ENCODE assay signal across 8 cellular contexts in the genomic region with DNA sequence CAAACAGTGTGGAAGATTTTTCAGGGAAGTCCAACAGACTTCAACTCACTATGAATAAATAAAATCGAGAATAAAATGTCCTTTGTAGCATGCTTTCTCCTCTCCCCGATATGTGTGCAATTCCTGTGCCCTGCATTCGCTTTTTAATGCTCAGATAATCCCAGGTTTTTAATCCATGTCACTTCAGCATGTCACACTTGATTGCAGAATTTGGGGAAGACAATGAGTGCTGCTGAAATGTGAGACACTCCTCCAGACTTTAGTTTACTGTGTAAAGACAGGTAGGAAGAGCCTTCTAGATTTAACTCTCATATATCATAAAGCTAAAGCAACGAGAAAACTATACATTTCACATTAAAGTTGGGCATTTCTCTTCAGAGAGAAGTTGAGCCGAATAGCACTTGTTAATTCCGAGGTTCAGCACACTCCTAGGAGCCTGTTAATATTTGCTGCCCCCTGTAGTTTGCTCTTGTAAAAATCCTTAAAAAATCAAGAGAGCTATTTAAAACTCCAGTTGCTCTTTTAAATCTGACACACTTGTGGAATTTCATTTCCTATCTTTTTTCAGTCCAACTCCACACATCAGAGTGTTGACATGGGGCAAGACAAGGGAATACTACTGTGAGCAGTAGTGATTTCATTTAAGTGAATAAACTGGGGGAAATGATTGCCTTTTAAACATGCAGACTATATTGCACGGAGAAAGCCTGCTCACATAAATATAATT.
DNase-seq lines count a peak whose midpoint lies in the region; ATAC-seq, FAIRE-seq and TF ChIP-seq lines count a peak whose summit lies in the region.

No MANE protein-coding gene starts in this region.

- no peaks in the 10 kb centered on the region for H3K4me1 ChIP-seq in tibial artery
- H3K4me1 ChIP-seq in CD4-positive, alpha-beta memory T cell (ENCODE audit: insufficient read depth, low read length), result no peaks in the 10 kb centered on the region

- CTCF ChIA-PET in CD4-positive, alpha-beta memory T cell (lab: Charles Lee; ENCODE audit: partially characterized antibody), result interaction anchor here (0.5 to 1.0 kb wide), 2 partner anchors 9 to 48 kb away, joined by 3 read pairs; no protein-coding TSS in a partner anchor

- intact Hi-C loops in tibial artery (cut with DNase I; ENCODE audit: low total_unique reads), result loop anchor here (5.0 kb wide), 1 partner anchor 1323 kb away; no protein-coding TSS in a partner anchor
- intact Hi-C loops in CD4-positive, alpha-beta memory T cell (cut with micrococcal nuclease), result no loop called here

- no peaks in the 10 kb centered on the region for H3K4me1 Mint-ChIP-seq in CD4-positive, alpha-beta memory T cell

- H3K36me3 ChIP-seq in tibial artery, result no peaks in the 10 kb centered on the region
- no peaks in the 10 kb centered on the region for H3K36me3 ChIP-seq in CD4-positive, alpha-beta memory T cell (ENCODE audit: insufficient read depth, low read length)

- POLR2A ChIA-PET in CD4-positive, alpha-beta memory T cell (lab: Charles Lee; ENCODE audit: partially characterized antibody), result no interaction called here

- H3K36me3 Mint-ChIP-seq in CD4-positive, alpha-beta memory T cell, result no peaks in the 10 kb centered on the region

- TF ChIP-seq CTCF in GM12874 (IDR thresholded peaks at IDR 0.05; ENCODE audit: insufficient read depth, low read depth, low read length) (peak; percentile 22; the same call in 1 of the 2 replicates), tibial artery (IDR thresholded peaks at IDR 0.05) (peak; percentile 64 to 68)

- FAIRE-seq in GM12891 (lab: Jason Lieb, UNC), result no peak

- no peaks in the 10 kb centered on the region for H3K27me3 ChIP-seq in tibial artery
- no peaks in the 10 kb centered on the region for H3K27me3 ChIP-seq in CD4-positive, alpha-beta memory T cell (ENCODE audit: insufficient read depth, low read length)

- DNase-seq in NCI-H1694 (lab: John Stamatoyannopoulos, UW), result peak; percentile 41
- peak; percentile 13 for DNase-seq in amniotic epithelial cell (ENCODE audit: low read depth)
- peak; percentile 31 for DNase-seq in iPS-NIHi11 (ENCODE audit: low spot score)
- DNase-seq in tibial artery, result no peak
- no peak for DNase-seq in CD4-positive, alpha-beta memory T cell
- DNase-seq in GM12891 (ENCODE audit: insufficient read length, low spot score), result no peak

- H3K27me3 Mint-ChIP-seq in CD4-positive, alpha-beta memory T cell, result peaks cover 2 to 3% of the 10 kb centered on the region in 2 donors

- no peak overlapping the region for H3K27ac ChIP-seq in tibial artery
- H3K27ac ChIP-seq in CD4-positive, alpha-beta memory T cell (ENCODE audit: low read depth, low read length), result no peak overlapping the region

- no peak overlapping the region for H3K27ac Mint-ChIP-seq in CD4-positive, alpha-beta memory T cell

- no peak for TF ChIP-seq POLR2A in GM12891 (IDR thresholded peaks at IDR 0.05; ENCODE audit: low read depth, low read length)

- no peak overlapping the region for H3K4me3 ChIP-seq in tibial artery
- H3K4me3 ChIP-seq in CD4-positive, alpha-beta memory T cell (ENCODE audit: low read length in 2 of 2), result no peak overlapping the region

- ATAC-seq in HG02610 (IDR thresholded peaks at IDR 0.05; ENCODE audit: unreplicated experiment), result no peak

- H3K9me3 ChIP-seq in tibial artery, result no peaks in the 10 kb centered on the region
- H3K9me3 ChIP-seq in CD4-positive, alpha-beta memory T cell (ENCODE audit: control insufficient read depth in 1 of 2, low read length in 2 of 2), result no peaks in the 10 kb centered on the region

- peaks cover 0 to 1% (median 0%) of the 10 kb centered on the region in 8 donors for H3K9me3 Mint-ChIP-seq in CD4-positive, alpha-beta memory T cell

- no peak overlapping the region for H3K4me3 Mint-ChIP-seq in CD4-positive, alpha-beta memory T cell

TF ChIP-seq in GM12891, 5 proteins besides CTCF, POLR2A, EP300 and RAD21:
- no peak for TF ChIP-seq PAX5 (IDR thresholded peaks at IDR 0.05; ENCODE audit: insufficient read depth, low read length, severe bottlenecking)
- TF ChIP-seq TAF1 (IDR thresholded peaks at IDR 0.05; ENCODE audit: low read depth, low read length), result no peak
- TF ChIP-seq POLR2AphosphoS5 (IDR thresholded peaks at IDR 0.05; ENCODE audit: low read depth, low read length), result no peak
- no peak for TF ChIP-seq SPI1 (IDR thresholded peaks at IDR 0.05; ENCODE audit: low read depth, low read length)
- TF ChIP-seq POU2F2 (IDR thresholded peaks at IDR 0.05; ENCODE audit: low read depth, low read length), result no peak
TF ChIP-seq in GM12891: peak in this region for 0.

Comparison
In these comparisons a context has a peak if more than half of its experiments do, and no peak if none do; other contexts are left out.
1. DNase-seq: peak in NCI-H1694 (single experiment), amniotic epithelial cell (single experiment) and iPS-NIHi11 (single experiment); none in tibial artery (0 of 2), CD4-positive, alpha-beta memory T cell (0 of 5) and GM12891 (single experiment).